In genomic region chr5:96344678-96345612, GRCh38 we compare ENCODE assay signal across 8 cellular contexts.
DNase-seq lines count a peak whose midpoint lies in the region; ATAC-seq and TF ChIP-seq lines count a peak whose summit lies in the region.

No MANE protein-coding gene starts in this region.

- intact Hi-C loops in ascending aorta (cut with DNase I) (loop anchor here (1.0 to 5.0 kb wide), 4 partner anchors 142 to 563 kb away; partner anchors contain the start of gene CAST), right cardiac atrium (cut with DNase I) (loop anchor here in 2 of 4 donors (2.0 to 10.0 kb wide), 3 partner anchors 256 to 560 kb away; no protein-coding TSS in a partner anchor)

- no peak overlapping the region for H3K4me3 Mint-ChIP-seq in stimulated activated effector memory CD8-positive, alpha-beta T cell treated with anti-CD3 and anti-CD28 coated beads, Interleukin-12 subunit alpha, Interleukin-12 subunit beta, amount 100 ng/mL, for 72 hours

- no peak overlapping the region for H3K27ac ChIP-seq in ascending aorta
- no peak overlapping the region for H3K27ac ChIP-seq in right cardiac atrium (ENCODE audit: low read length)

- H3K4me1 ChIP-seq in ascending aorta (peaks cover 0 to 12% of the 10 kb centered on the region in 2 donors), right cardiac atrium (ENCODE audit: control insufficient read depth, insufficient read depth, low read length) (no peaks in the 10 kb centered on the region)

- H3K27me3 ChIP-seq in ascending aorta, result no peaks in the 10 kb centered on the region
- no peaks in the 10 kb centered on the region for H3K27me3 ChIP-seq in right cardiac atrium (ENCODE audit: control insufficient read depth, insufficient read depth)

- H3K4me3 ChIP-seq in ascending aorta (no peak overlapping the region), right cardiac atrium (ENCODE audit: low read length) (no peak overlapping the region)

- ATAC-seq in GM19455 (IDR thresholded peaks at IDR 0.05; ENCODE audit: unreplicated experiment), result peak; percentile 86
- ATAC-seq in HG03354 (IDR thresholded peaks at IDR 0.05; ENCODE audit: poor library complexity, severe bottlenecking, unreplicated experiment), result peak; percentile 93
- peak; percentile 87 to 89 for ATAC-seq in right cardiac atrium
- ATAC-seq in stimulated activated effector memory CD8-positive, alpha-beta T cell treated with anti-CD3 and anti-CD28 coated beads, Interleukin-12 subunit alpha, Interleukin-12 subunit beta, amount 100 ng/mL, for 72 hours, result peak; percentile 91

- no peaks in the 10 kb centered on the region for H3K9me3 Mint-ChIP-seq in stimulated activated effector memory CD8-positive, alpha-beta T cell treated with anti-CD3 and anti-CD28 coated beads, Interleukin-12 subunit alpha, Interleukin-12 subunit beta, amount 100 ng/mL, for 72 hours

- H3K9me3 ChIP-seq in ascending aorta (no peaks in the 10 kb centered on the region), right cardiac atrium (ENCODE audit: control insufficient read depth, low read length) (no peaks in the 10 kb centered on the region)

- H3K27ac Mint-ChIP-seq in stimulated activated effector memory CD8-positive, alpha-beta T cell treated with anti-CD3 and anti-CD28 coated beads, Interleukin-12 subunit alpha, Interleukin-12 subunit beta, amount 100 ng/mL, for 72 hours, result no peak overlapping the region

- WGBS in right cardiac atrium, result 43% methylated on average over 6 of the region's 6 CpGs

- peak; percentile 62 to 76 (median 66) for TF ChIP-seq CTCF in ascending aorta (IDR thresholded peaks at IDR 0.05)

- H3K36me3 Mint-ChIP-seq in stimulated activated effector memory CD8-positive, alpha-beta T cell treated with anti-CD3 and anti-CD28 coated beads, Interleukin-12 subunit alpha, Interleukin-12 subunit beta, amount 100 ng/mL, for 72 hours, result no peaks in the 10 kb centered on the region

- DNase-seq in EH (ENCODE audit: low read depth), result peak; percentile 80
- DNase-seq in NCI-H460 (ENCODE audit: extremely low read depth, low read depth), result peak; percentile 83
- no peak for DNase-seq in ascending aorta (ENCODE audit: low spot score in 2 of 2)
- DNase-seq in right cardiac atrium, result no peak
- DNase-seq in stimulated activated effector memory CD8-positive, alpha-beta T cell treated with anti-CD3 and anti-CD28 coated beads, Interleukin-12 subunit alpha, Interleukin-12 subunit beta, amount 100 ng/mL, for 72 hours (ENCODE audit: low spot score in 2 of 2), result no peak
- no peak for DNase-seq in cortex of kidney (lab: John Stamatoyannopoulos, UW)

- H3K36me3 ChIP-seq in ascending aorta, result no peaks in the 10 kb centered on the region

- H3K4me1 Mint-ChIP-seq in stimulated activated effector memory CD8-positive, alpha-beta T cell treated with anti-CD3 and anti-CD28 coated beads, Interleukin-12 subunit alpha, Interleukin-12 subunit beta, amount 100 ng/mL, for 72 hours, result peaks cover 16% of the 10 kb centered on the region

Comparison
In these comparisons a context has a peak if more than half of its experiments do, and no peak if none do; other contexts are left out.
1. DNase-seq: peak in EH (single experiment) and NCI-H460 (single experiment); none in ascending aorta (0 of 2), right cardiac atrium (0 of 3), stimulated activated effector memory CD8-positive, alpha-beta T cell treated with anti-CD3 and anti-CD28 coated beads, Interleukin-12 subunit alpha, Interleukin-12 subunit beta, amount 100 ng/mL, for 72 hours (0 of 2) and cortex of kidney (single experiment).
2. Peak in every context shown above with its lines, with median percentiles within 50 percentile points of each other: ATAC-seq.